Comparison of ENCODE assay signal across 1 cellular context in genomic region chr11:118212131-118212725, GRCh38.
TF ChIP-seq lines count a peak whose summit lies in the region.

No MANE protein-coding gene starts in this region.

TF ChIP-seq in HepG2, 621 proteins besides CTCF, POLR2A, EP300 and RAD21 (continued from another document and continues in another):
- TF ChIP-seq TRAFD1 (CRISPR knock-in tag; IDR thresholded peaks at IDR 0.05; ENCODE audit: borderline replicate concordance) (no peak), ZNF580 (CRISPR knock-in tag; IDR thresholded peaks at IDR 0.05; ENCODE audit: borderline replicate concordance, low read depth) (peak; percentile 33; the same call in 1 of the 2 replicates), NR2F2 (IDR thresholded peaks at IDR 0.05; ENCODE audit: borderline replicate concordance, low read depth) (peak; percentile 33; the same call in 1 of the 2 replicates), ZBTB1 (CRISPR knock-in tag; IDR thresholded peaks at IDR 0.05; ENCODE audit: borderline replicate concordance) (no peak), PHF5A (CRISPR knock-in tag; IDR thresholded peaks at IDR 0.05; ENCODE audit: low read depth, unreplicated experiment) (peak; percentile 21), ZNF326 (CRISPR knock-in tag; IDR thresholded peaks at IDR 0.05; ENCODE audit: borderline replicate concordance) (no peak), TBX2 (CRISPR knock-in tag; IDR thresholded peaks at IDR 0.05; ENCODE audit: borderline replicate concordance) (peak; percentile 99), ZNF33B (CRISPR knock-in tag; IDR thresholded peaks at IDR 0.05) (no peak), ZNF333 (CRISPR knock-in tag; IDR thresholded peaks at IDR 0.05; ENCODE audit: borderline replicate concordance) (no peak), ATF7 (IDR thresholded peaks at IDR 0.05) (peak; percentile 63), ATF7 (CRISPR knock-in tag; IDR thresholded peaks at IDR 0.05) (peak; percentile 94), ZNF737 (CRISPR knock-in tag; IDR thresholded peaks at IDR 0.05; ENCODE audit: borderline replicate concordance) (no peak), POGK (CRISPR knock-in tag; conservative IDR thresholded peaks at IDR 0.05) (peak; percentile 88), THRA (CRISPR knock-in tag; IDR thresholded peaks at IDR 0.05; ENCODE audit: borderline replicate concordance) (peak; percentile 64; the same call in 1 of the 2 replicates), GATAD2A (CRISPR knock-in tag; IDR thresholded peaks at IDR 0.05) (peak; percentile 97), ZSCAN21 (CRISPR knock-in tag; IDR thresholded peaks at IDR 0.05; ENCODE audit: borderline replicate concordance) (peak; percentile 68), RBFOX2 (IDR thresholded peaks at IDR 0.05; ENCODE audit: low read depth, low read length) (peak; percentile 54), TGIF2 (CRISPR knock-in tag; IDR thresholded peaks at IDR 0.05) (no peak), MAFK (conservative IDR thresholded peaks at IDR 0.05 in 1 of 2, IDR thresholded peaks at IDR 0.05 in 1 of 2; ENCODE audit: low read length in 2 of 2) (0 out of 4 replicates have a peak, but pooled peaks of 1 of the 2 experiments have one; percentile 20), NFATC3 (CRISPR knock-in tag; IDR thresholded peaks at IDR 0.05) (no peak), ARNT (IDR thresholded peaks at IDR 0.05) (no peak), GLI4 (CRISPR knock-in tag; IDR thresholded peaks at IDR 0.05; ENCODE audit: borderline replicate concordance) (no peak), CENPT (CRISPR knock-in tag; IDR thresholded peaks at IDR 0.05; ENCODE audit: low read depth) (no peak), SNRNP70 (IDR thresholded peaks at IDR 0.05; ENCODE audit: low read depth, low read length) (no peak), STAT5B (CRISPR knock-in tag; IDR thresholded peaks at IDR 0.05) (peak; percentile 78; the same call in 1 of the 2 replicates), BRCA1 (CRISPR knock-in tag; IDR thresholded peaks at IDR 0.05) (no peak; the same call in 1 of the 2 replicates), ZNF687 (CRISPR knock-in tag; IDR thresholded peaks at IDR 0.05) (peak; percentile 34; the same call in 1 of the 2 replicates), ZNF20 (CRISPR knock-in tag; IDR thresholded peaks at IDR 0.05) (no peak), KAT7 (CRISPR knock-in tag; IDR thresholded peaks at IDR 0.05; ENCODE audit: borderline replicate concordance) (no peak), STAG1 (CRISPR knock-in tag; IDR thresholded peaks at IDR 0.05) (peak; percentile 48), TCF12 (IDR thresholded peaks at IDR 0.05) (no peak), TCF12 (CRISPR knock-in tag; IDR thresholded peaks at IDR 0.05) (peak; percentile 96), ZSCAN30 (CRISPR knock-in tag; IDR thresholded peaks at IDR 0.05) (no peak), ZNF569 (CRISPR knock-in tag; IDR thresholded peaks at IDR 0.05; ENCODE audit: borderline replicate concordance) (no peak; the same call in 1 of the 2 replicates), RAD51 (IDR thresholded peaks at IDR 0.05; ENCODE audit: borderline replicate concordance) (no peak), SMAD1 (CRISPR knock-in tag; IDR thresholded peaks at IDR 0.05; ENCODE audit: borderline replicate concordance, low read depth) (no peak), ZNF788 (CRISPR knock-in tag; IDR thresholded peaks at IDR 0.05; ENCODE audit: borderline replicate concordance) (peak; percentile 67; the same call in 1 of the 2 replicates), KDM4B (CRISPR knock-in tag; IDR thresholded peaks at IDR 0.05) (peak; percentile 88; the same call in 1 of the 2 replicates), MEIS1 (CRISPR knock-in tag; IDR thresholded peaks at IDR 0.05; ENCODE audit: borderline replicate concordance) (peak; percentile 93), CHD4 (IDR thresholded peaks at IDR 0.05; ENCODE audit: borderline replicate concordance, low read length) (no peak), ZNF776 (CRISPR knock-in tag; IDR thresholded peaks at IDR 0.05) (no peak), ZNF709 (CRISPR knock-in tag; IDR thresholded peaks at IDR 0.05) (no peak; the same call in 1 of the 2 replicates), ZFP41 (CRISPR knock-in tag; IDR thresholded peaks at IDR 0.05; ENCODE audit: borderline replicate concordance) (no peak), THAP7 (CRISPR knock-in tag; IDR thresholded peaks at IDR 0.05) (0 out of 2 replicates have a peak, but pooled peaks have one; percentile 55), ZBTB8A (CRISPR knock-in tag; IDR thresholded peaks at IDR 0.05; ENCODE audit: borderline replicate concordance, low read depth) (no peak), NFYB (CRISPR knock-in tag; IDR thresholded peaks at IDR 0.05) (no peak; the same call in 1 of the 2 replicates), ZNF766 (CRISPR knock-in tag; IDR thresholded peaks at IDR 0.05; ENCODE audit: borderline replicate concordance) (peak; percentile 38; the same call in 1 of the 2 replicates), ZXDC (CRISPR knock-in tag; IDR thresholded peaks at IDR 0.05) (no peak), IRX3 (CRISPR knock-in tag; IDR thresholded peaks at IDR 0.05; ENCODE audit: borderline replicate concordance, low read depth) (no peak), PHF8 (CRISPR knock-in tag; IDR thresholded peaks at IDR 0.05) (0 out of 2 replicates have a peak, but pooled peaks have one; percentile 31), RARA (CRISPR knock-in tag; IDR thresholded peaks at IDR 0.05) (peak; percentile 84), SMYD3 (CRISPR knock-in tag; IDR thresholded peaks at IDR 0.05) (peak; percentile 68; the same call in 1 of the 2 replicates), PCBP2 (optimal IDR thresholded peaks at IDR 0.05; ENCODE audit: low read depth, low read length, poor library complexity, severe bottlenecking) (no peak), ZNF124 (CRISPR knock-in tag; IDR thresholded peaks at IDR 0.05) (peak; percentile 71), ZNF567 (CRISPR knock-in tag; IDR thresholded peaks at IDR 0.05; ENCODE audit: borderline replicate concordance) (no peak), REPIN1 (CRISPR knock-in tag; IDR thresholded peaks at IDR 0.05; ENCODE audit: borderline replicate concordance, low read depth) (peak; percentile 83; the same call in 1 of the 2 replicates), ZNF597 (CRISPR knock-in tag; IDR thresholded peaks at IDR 0.05) (no peak), NR2F1 (CRISPR knock-in tag; IDR thresholded peaks at IDR 0.05) (peak in 1 of 2 experiments; percentile 10; a peak in 1 of 4 replicates), RBM39 (IDR thresholded peaks at IDR 0.05; ENCODE audit: low read depth, low read length, poor library complexity, severe bottlenecking) (no peak), ZNF317 (CRISPR knock-in tag; IDR thresholded peaks at IDR 0.05) (peak; percentile 74; the same call in 1 of the 2 replicates), SP140L (CRISPR knock-in tag; IDR thresholded peaks at IDR 0.05; ENCODE audit: borderline replicate concordance) (peak; percentile 43; the same call in 1 of the 2 replicates), TARDBP (CRISPR knock-in tag; IDR thresholded peaks at IDR 0.05) (peak; percentile 93), THAP11 (CRISPR knock-in tag; IDR thresholded peaks at IDR 0.05) (peak; percentile 70), CC2D1A (CRISPR knock-in tag; IDR thresholded peaks at IDR 0.05) (no peak)
